Comparison of ENCODE assay signal across 8 cellular contexts in the genomic region with DNA sequence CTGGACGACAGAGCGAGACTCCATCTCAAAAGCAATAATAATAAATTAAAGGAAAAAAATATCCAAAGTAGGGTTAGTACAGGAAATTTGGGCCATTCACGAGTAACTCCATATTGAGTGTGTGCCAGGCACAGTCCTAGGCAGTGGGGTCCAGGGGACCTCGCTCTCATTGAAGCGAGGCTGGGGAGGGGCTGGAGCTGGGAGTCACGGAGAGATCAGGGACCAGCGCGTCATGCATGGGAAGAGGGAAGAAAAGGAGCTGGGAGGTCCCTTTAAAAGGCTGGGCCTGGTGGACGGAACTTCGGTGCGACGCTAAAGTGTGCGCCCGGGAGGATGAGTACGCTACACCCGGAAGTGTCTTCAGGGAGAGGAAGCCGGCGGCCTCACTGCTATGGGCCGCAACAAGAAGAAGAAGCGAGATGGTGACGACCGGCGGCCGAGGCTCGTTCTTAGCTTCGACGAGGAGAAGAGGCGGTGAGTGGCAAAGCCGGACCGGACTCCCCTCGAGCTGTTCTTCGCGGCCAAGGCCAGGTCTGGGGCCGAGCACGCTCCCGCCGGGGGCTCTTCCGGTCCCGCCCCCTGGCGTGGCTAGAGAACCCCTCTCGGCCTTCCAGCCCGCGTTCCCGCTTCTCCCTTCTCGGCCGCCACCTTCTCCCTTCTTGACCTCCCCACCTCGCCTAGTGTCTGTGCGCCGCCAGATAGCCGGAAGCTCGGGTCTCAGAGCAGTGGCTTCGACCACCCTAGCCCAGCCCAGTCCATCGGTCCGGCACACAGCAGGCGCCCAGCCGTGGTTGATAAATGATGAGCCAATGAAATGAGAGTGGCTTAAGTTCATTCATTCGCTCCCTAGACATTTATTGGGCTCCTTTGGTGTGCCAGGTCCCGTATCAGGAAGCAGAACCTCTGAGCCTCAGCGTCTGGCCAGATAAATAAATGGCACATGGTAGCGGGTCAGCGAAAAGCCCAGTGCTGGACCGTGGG. TPM values are rescaled to one million over a fixed set of nuclear protein-coding genes. Genes with fewer than 3 reads are reported as not detected.
DNase-seq lines count a peak whose midpoint lies in the region; ATAC-seq and TF ChIP-seq lines count a peak whose summit lies in the region.

A gene with protein sequence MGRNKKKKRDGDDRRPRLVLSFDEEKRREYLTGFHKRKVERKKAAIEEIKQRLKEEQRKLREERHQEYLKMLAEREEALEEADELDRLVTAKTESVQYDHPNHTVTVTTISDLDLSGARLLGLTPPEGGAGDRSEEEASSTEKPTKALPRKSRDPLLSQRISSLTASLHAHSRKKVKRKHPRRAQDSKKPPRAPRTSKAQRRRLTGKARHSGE (plus strand): TSS at position 342 of the 981 bp plus-strand sequence. CDS start 50 bp downstream, at position 392.

- H3K27ac Mint-ChIP-seq in T-helper 17 cell: peak within 1 kb of the TSS; percentile 97

- peak; percentile 89 for DNase-seq in GM06990 (ENCODE audit: extremely low read depth, insufficient read length)
- DNase-seq in NCI-H1417 treated with DMSO at 0.1 percent for 48 hours (lab: John Stamatoyannopoulos, UW): peak; percentile 30
- DNase-seq in T-helper 17 cell: peak; percentile 57 to 66 (median 58)
- peak in 55 of 56 donors; percentile 20 to 89 (median 73) for DNase-seq in amygdala (lab: John Stamatoyannopoulos, UW)
- DNase-seq in left ventricle myocardium superior: peak; percentile 86
- peak; percentile 68 for DNase-seq in pulmonary artery endothelial cell (ENCODE audit: low read depth, low spot score)
- DNase-seq in uterus: peak; percentile 81 to 86

- H3K27me3 ChIP-seq in GM06990 (replicated peaks; ENCODE audit: control insufficient read depth, insufficient read depth, low read length): no peaks in the 10 kb centered on the region
- no peaks in the 10 kb centered on the region for H3K27me3 ChIP-seq in uterus

- no peaks in the 10 kb centered on the region for H3K9me3 ChIP-seq in T-helper 17 cell (ENCODE audit: control insufficient read depth, low read length, poor library complexity, severe bottlenecking)
- no peaks in the 10 kb centered on the region for H3K9me3 ChIP-seq in uterus

- peak; percentile 15 to 48 for TF ChIP-seq POLR2A in uterus (IDR thresholded peaks at IDR 0.05)

- no peaks in the 10 kb centered on the region for H3K27me3 Mint-ChIP-seq in T-helper 17 cell

- peak; percentile 85 for ATAC-seq in HG02623 (IDR thresholded peaks at IDR 0.05; ENCODE audit: unreplicated experiment)
- ATAC-seq in T-helper 17 cell: peak; percentile 93
- peak; percentile 92 for ATAC-seq in left ventricle myocardium superior

- peaks cover 4% of the 10 kb centered on the region for H3K36me3 Mint-ChIP-seq in T-helper 17 cell (ENCODE audit: low read depth)

- peak within 1 kb of the TSS; percentile 97 for H3K4me3 Mint-ChIP-seq in T-helper 17 cell

- peak within 1 kb of the TSS; percentile 82 for H3K4me3 ChIP-seq in GM06990 (replicated peaks; ENCODE audit: low read depth, low read length)
- H3K4me3 ChIP-seq in uterus: peak within 1 kb of the TSS; percentile 68 to 80

- peaks cover 0 to 11% of the 10 kb centered on the region in 2 donors for H3K4me1 ChIP-seq in uterus

- intact Hi-C loops in left ventricle myocardium superior (cut with micrococcal nuclease): loop anchor here (10.0 kb wide), 1 partner anchor 109 kb away; no protein-coding TSS in a partner anchor
- intact Hi-C loops in uterus (cut with DNase I; ENCODE audit: low total_unique reads): no loop called here

- H3K27ac ChIP-seq in uterus: peak within 1 kb of the TSS; percentile 76 to 90

- peaks cover 17% of the 10 kb centered on the region for H3K4me1 Mint-ChIP-seq in T-helper 17 cell

- TF ChIP-seq CTCF in GM06990 (IDR thresholded peaks at IDR 0.05; ENCODE audit: insufficient read depth, low read length, poor library complexity, severe bottlenecking) (no peak), uterus (IDR thresholded peaks at IDR 0.05) (peak in 3 of 4 experiments; percentile 3 to 15 (median 5))

- peaks cover 12% of the 10 kb centered on the region for H3K36me3 ChIP-seq in GM06990 (ENCODE audit: control insufficient read depth, insufficient read depth, low read length)
- H3K36me3 ChIP-seq in uterus: no peaks in the 10 kb centered on the region

RNA-seq across cellular contexts. Expression of the gene that starts here (rescaled TPM):
- total RNA-seq in T-helper 17 cell (10 to 100 TPM; 26.2 to 34.8 TPM), left ventricle myocardium superior (12.0 TPM), pulmonary artery endothelial cell (26.8 and 36.5 TPM in 2 replicates), uterus (10 to 100 TPM; 11.8 to 74.3 (median 20.9) TPM)

Comparison
In these comparisons a context has a peak if more than half of its experiments do, and no peak if none do; other contexts are left out.
1. Peak in every context shown above with its lines: DNase-seq, ATAC-seq, H3K4me3 ChIP-seq and H3K27ac ChIP-seq.
2. DNase-seq: peak in every context shown above with its lines; median percentile 89 in GM06990; 86 in left ventricle myocardium superior; 84 in uterus; 73 in amygdala; 68 in pulmonary artery endothelial cell; 58 in T-helper 17 cell; 30 in NCI-H1417 treated with DMSO at 0.1 percent for 48 hours.